Comparison of ENCODE assay signal across 22 cellular contexts in the genomic region with DNA sequence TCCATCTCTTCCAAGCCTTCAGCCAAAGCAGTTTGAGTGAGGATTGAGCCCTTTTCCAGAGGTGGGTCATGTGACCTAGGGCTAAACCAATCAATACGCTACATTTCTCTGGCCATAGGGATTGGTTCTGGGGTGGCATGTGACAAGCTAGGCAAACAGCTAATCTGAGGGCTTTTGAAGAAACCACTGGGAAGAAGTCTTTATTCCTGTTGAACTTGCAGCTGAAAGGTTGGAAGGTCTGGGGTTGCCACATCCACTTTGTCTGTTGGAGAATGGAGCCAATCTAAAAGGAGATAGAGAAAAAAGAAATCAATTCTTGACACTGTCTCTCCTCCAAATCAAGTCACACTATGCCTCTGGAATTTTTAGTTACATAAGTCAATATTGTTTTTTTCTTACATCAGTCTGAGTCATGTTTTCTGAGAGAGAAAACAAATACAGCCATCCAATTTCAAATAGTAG.
DNase-seq lines count a peak whose midpoint lies in the region; ATAC-seq and TF ChIP-seq lines count a peak whose summit lies in the region.
"Had no signal": no experiment of that assay in that cellular context is flagged by ENCODE, and none has a peak within 500 bp of the region (broad histone marks: within the 10 kb centered on the region; RNA-seq: fewer than 3 reads in every experiment).

No MANE protein-coding gene starts in this region.

- H4K20me1 ChIP-seq in IMR-90 (ENCODE audit: insufficient read depth, low read length), result no peaks in the 10 kb centered on the region

- no peak overlapping the region for H2BK15ac ChIP-seq in IMR-90 (ENCODE audit: low read depth, low read length)

- H2AK9ac ChIP-seq in IMR-90 (replicated peaks; ENCODE audit: low read depth, low read length, poor library complexity), result no peak overlapping the region

- intact Hi-C loops in IMR-90 (cut with micrococcal nuclease), result no loop called here
- intact Hi-C loops in CD4-positive, alpha-beta T cell (cut with DNase I, micrococcal nuclease), result no loop called here
- intact Hi-C loops in ascending aorta (cut with DNase I), result no loop called here

- H2AK5ac ChIP-seq in IMR-90 (ENCODE audit: low read depth, low read length), result peak overlapping the region; percentile 7; the same call in 1 of the 2 replicates

- H2BK20ac ChIP-seq in IMR-90 (ENCODE audit: low read depth, low read length), result peak overlapping the region; percentile 11; the same call in 1 of the 2 replicates

- H2BK120ac ChIP-seq in IMR-90 (ENCODE audit: low read depth, low read length), result peak overlapping the region; percentile 5; the same call in 1 of the 2 replicates

- H3K18ac ChIP-seq in IMR-90 (ENCODE audit: low read depth, low read length), result peak overlapping the region; percentile 9; the same call in 1 of the 2 replicates

- no peak overlapping the region for H3K27ac Mint-ChIP-seq in CD4-positive, alpha-beta T cell
- H3K27ac Mint-ChIP-seq: memory B cell; stimulated activated naive B cell treated with anti-CD40 and anti-IgM and Interleukin-4, amounts not matched to agents 10 μg/mL and 1 μg/mL and 100 μg/mL, for 72 hours had no signal

- H2BK5ac ChIP-seq in IMR-90 (ENCODE audit: low read depth, low read length, poor library complexity, severe bottlenecking), result no peak overlapping the region

- no peak for TF ChIP-seq RAD21 in IMR-90 (IDR thresholded peaks at IDR 0.05; ENCODE audit: low read length)

- no peak overlapping the region for H3K27ac ChIP-seq in IMR-90 (ENCODE audit: insufficient read depth, low read length)
- H3K27ac ChIP-seq in CD4-positive, alpha-beta T cell (ENCODE audit: low read depth, low read length), result no peak overlapping the region
- H3K27ac ChIP-seq in ascending aorta, result no peak overlapping the region
- H3K27ac ChIP-seq: coronary artery, SJCRH30, tibial nerve had no signal

- ATAC-seq in IMR-90 (ENCODE audit: low read depth), result no peak; the same call in 1 of the 2 replicates
- ATAC-seq in CD4-positive, alpha-beta T cell (ENCODE audit: poor library complexity), result no peak
- ATAC-seq: stimulated activated naive B cell treated with anti-CD40 and anti-IgM and Interleukin-4, amounts not matched to agents 10 μg/mL and 1 μg/mL and 100 μg/mL, for 72 hours had no signal

- no peak for TF ChIP-seq POLR2A in IMR-90 (IDR thresholded peaks at IDR 0.05; ENCODE audit: low read depth, low read length)

- H3K27me3 ChIP-seq in IMR-90 (ENCODE audit: control insufficient read depth, insufficient read depth, low read length) (no peaks in the 10 kb centered on the region), ascending aorta (no peaks in the 10 kb centered on the region)
- H3K27me3 ChIP-seq in CD4-positive, alpha-beta T cell (ENCODE audit: control insufficient read depth, insufficient read depth, low read length), result no peaks in the 10 kb centered on the region
- H3K27me3 ChIP-seq: SJCRH30, tibial nerve had no signal

- peak overlapping the region in 1 of 2 experiments; percentile 11; a peak in 1 of 4 replicates for H4K8ac ChIP-seq in IMR-90 (ENCODE audit: low read depth in 2 of 2, low read length in 2 of 2)

- no peak overlapping the region for H3K4me2 ChIP-seq in IMR-90 (ENCODE audit: low read depth, low read length)

- no peak overlapping the region for H3K9ac ChIP-seq in IMR-90 (ENCODE audit: low read depth, low read length)

- POLR2A ChIA-PET in IMR-90 (lab: Charles Lee; ENCODE audit: unreplicated experiment), result no interaction called here
- POLR2A ChIA-PET in CD4-positive, alpha-beta T cell (lab: Charles Lee), result no interaction called here

- in situ Hi-C loops in IMR-90 (cut with MboI; ENCODE audit: low sequenced_read_pairs), result no loop called here
- in situ Hi-C loops in astrocyte of the spinal cord (cut with HindIII; ENCODE audit: low sequenced_read_pairs), result no loop called here

- H3K4ac ChIP-seq in IMR-90 (ENCODE audit: low read depth, low read length), result 0 out of 2 replicates have a peak overlapping the region, but pooled peaks have one; percentile 24

- H3K4me1 Mint-ChIP-seq in CD4-positive, alpha-beta T cell (ENCODE audit: low read depth), result no peaks in the 10 kb centered on the region
- H3K4me1 Mint-ChIP-seq: CD4-positive, CD25-positive, alpha-beta regulatory T cell; memory B cell; stimulated activated naive B cell treated with anti-CD40 and anti-IgM and Interleukin-4, amounts not matched to agents 10 μg/mL and 1 μg/mL and 100 μg/mL, for 72 hours had no signal

- H3K9me1 ChIP-seq in IMR-90 (ENCODE audit: insufficient read depth, low read length), result no peaks in the 10 kb centered on the region

- dilution Hi-C loops in IMR-90 (cut with HindIII; ENCODE audit: low sequenced_read_pairs, unreplicated experiment), result no loop called here

- H3K56ac ChIP-seq in IMR-90 (ENCODE audit: extremely low read depth, insufficient read depth, low read length), result no peak overlapping the region

- H3K4me3 Mint-ChIP-seq in CD4-positive, alpha-beta T cell, result no peak overlapping the region
- H3K4me3 Mint-ChIP-seq: CD4-positive, CD25-positive, alpha-beta regulatory T cell; memory B cell; stimulated activated naive B cell treated with anti-CD40 and anti-IgM and Interleukin-4, amounts not matched to agents 10 μg/mL and 1 μg/mL and 100 μg/mL, for 72 hours had no signal

- H3K36me3 Mint-ChIP-seq in CD4-positive, alpha-beta T cell (ENCODE audit: low read depth), result no peaks in the 10 kb centered on the region
- H3K36me3 Mint-ChIP-seq: CD4-positive, CD25-positive, alpha-beta regulatory T cell; memory B cell; stimulated activated naive B cell treated with anti-CD40 and anti-IgM and Interleukin-4, amounts not matched to agents 10 μg/mL and 1 μg/mL and 100 μg/mL, for 72 hours had no signal

- no peak overlapping the region for H2AFZ ChIP-seq in IMR-90 (replicated peaks; ENCODE audit: low read length, poor library complexity)

- H3K4me3 ChIP-seq in IMR-90 (ENCODE audit: insufficient read depth, low read depth, low read length), result no peak overlapping the region
- H3K4me3 ChIP-seq in astrocyte of the spinal cord (ENCODE audit: low read depth, low read length), result no peak overlapping the region
- H3K4me3 ChIP-seq in ascending aorta, result no peak overlapping the region
- H3K4me3 ChIP-seq: coronary artery, SJCRH30, tibial nerve had no signal

- H3K9me3 ChIP-seq in IMR-90 (ENCODE audit: control insufficient read depth, insufficient read depth, low read length) (no peaks in the 10 kb centered on the region), ascending aorta (no peaks in the 10 kb centered on the region)
- no peaks in the 10 kb centered on the region for H3K9me3 ChIP-seq in CD4-positive, alpha-beta T cell (ENCODE audit: control insufficient read depth, low read length)
- H3K9me3 ChIP-seq: SJCRH30, tibial nerve had no signal

- H3K4me1 ChIP-seq in IMR-90 (ENCODE audit: control insufficient read depth, insufficient read depth, low read length), result peaks cover 5% of the 10 kb centered on the region
- no peaks in the 10 kb centered on the region for H3K4me1 ChIP-seq in ascending aorta
- H3K4me1 ChIP-seq: SJCRH30 had no signal

- no CpG with 5 or more reads among the region's 1 CpG for WGBS in IMR-90 (ENCODE audit: extremely low coverage in 2 of 2, insufficient read length in 1 of 2), 2 experiments

- H3K36me3 ChIP-seq in IMR-90 (ENCODE audit: control insufficient read depth, insufficient read depth, low read length), result no peaks in the 10 kb centered on the region
- no peaks in the 10 kb centered on the region for H3K36me3 ChIP-seq in ascending aorta
- H3K36me3 ChIP-seq: SJCRH30, tibial nerve had no signal

- CTCF ChIA-PET in IMR-90 (lab: Yijun Ruan, JAX), result interaction anchor here (1.2 kb wide), 1 partner anchor 10 kb away, joined by 3 read pairs; no protein-coding TSS in a partner anchor
- CTCF ChIA-PET in CD4-positive, alpha-beta T cell (lab: Charles Lee), result no interaction called here

- no peaks in the 10 kb centered on the region for H3K9me3 Mint-ChIP-seq in CD4-positive, alpha-beta T cell

- no peak overlapping the region; the same call in 1 of the 2 replicates for H4K5ac ChIP-seq in IMR-90 (ENCODE audit: low read depth, low read length)

- DNase-seq in A172 (ENCODE audit: low spot score), result peak; percentile 32
- peak; percentile 30 for DNase-seq in IMR-90
- DNase-seq in astrocyte of the spinal cord (ENCODE audit: low read depth, low spot score), result peak; percentile 43
- DNase-seq in kidney glomerular epithelial cell (lab: John Stamatoyannopoulos, UW), result peak; percentile 23
- DNase-seq in CD4-positive, alpha-beta T cell, result no peak
- no peak for DNase-seq in NCI-H82 (lab: John Stamatoyannopoulos, UW)
- DNase-seq in activated CD8-positive, alpha-beta memory T cell treated with anti-CD3 and anti-CD28 coated beads for 24 hours, result no peak
- DNase-seq in ascending aorta (ENCODE audit: low spot score in 2 of 2), result no peak
- DNase-seq: activated CD4-positive, alpha-beta T cell treated with anti-CD3 and anti-CD28 coated beads for 1 hour; activated effector memory CD4-positive, alpha-beta T cell treated with Interleukin-2 at 50 U/mL for 16 hours; amygdala; CD4-positive, CD25-positive, alpha-beta regulatory T cell; DND-41; NCI-H1694 treated with DMSO at 0.1 percent for 48 hours; NCI-H524; stimulated activated CD4-positive, alpha-beta T cell treated with anti-CD3 and anti-CD28 coated beads, Interleukin-15, amount 100 ng/mL, for 24 hours; stimulated activated naive B cell treated with anti-CD40 and anti-IgM and Interleukin-4, amounts not matched to agents 10 μg/mL and 1 μg/mL and 100 μg/mL, for 72 hours; T1000 had no signal

- TF ChIP-seq CTCF in IMR-90 (conservative IDR thresholded peaks at IDR 0.05; ENCODE audit: low read depth, low read length), result no peak
- TF ChIP-seq CTCF in astrocyte of the spinal cord (IDR thresholded peaks at IDR 0.05; ENCODE audit: low read depth, low read length), result no peak
- TF ChIP-seq CTCF in CD4-positive, alpha-beta T cell (IDR thresholded peaks at IDR 0.05), result no peak
- no peak for TF ChIP-seq CTCF in ascending aorta (IDR thresholded peaks at IDR 0.05)

- H3K27me3 Mint-ChIP-seq in CD4-positive, alpha-beta T cell, result no peaks in the 10 kb centered on the region
- H3K27me3 Mint-ChIP-seq: CD4-positive, CD25-positive, alpha-beta regulatory T cell; memory B cell; stimulated activated naive B cell treated with anti-CD40 and anti-IgM and Interleukin-4, amounts not matched to agents 10 μg/mL and 1 μg/mL and 100 μg/mL, for 72 hours had no signal

- BruUV-seq in IMR-90 (replicated peaks; lab: Mats Ljungman, UMichigan), result no TSS peak

- H3K79me1 ChIP-seq in IMR-90 (ENCODE audit: low read depth in 1 of 2, low read length in 2 of 2), result no peaks in the 10 kb centered on the region

- no peak overlapping the region for H3K14ac ChIP-seq in IMR-90 (replicated peaks; ENCODE audit: low read depth, low read length)

- no peak overlapping the region for H3K23ac ChIP-seq in IMR-90 (ENCODE audit: low read depth, low read length)

- no peak overlapping the region for H4K91ac ChIP-seq in IMR-90 (ENCODE audit: insufficient read depth, low read depth, low read length)

TF ChIP-seq in IMR-90, 13 proteins besides CTCF, POLR2A, EP300 and RAD21 (continues in another document):
- TF ChIP-seq, protein P1, sequence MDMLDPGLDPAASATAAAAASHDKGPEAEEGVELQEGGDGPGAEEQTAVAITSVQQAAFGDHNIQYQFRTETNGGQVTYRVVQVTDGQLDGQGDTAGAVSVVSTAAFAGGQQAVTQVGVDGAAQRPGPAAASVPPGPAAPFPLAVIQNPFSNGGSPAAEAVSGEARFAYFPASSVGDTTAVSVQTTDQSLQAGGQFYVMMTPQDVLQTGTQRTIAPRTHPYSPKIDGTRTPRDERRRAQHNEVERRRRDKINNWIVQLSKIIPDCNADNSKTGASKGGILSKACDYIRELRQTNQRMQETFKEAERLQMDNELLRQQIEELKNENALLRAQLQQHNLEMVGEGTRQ (IDR thresholded peaks at IDR 0.05; ENCODE audit: low read depth, low read length), result peak; percentile 60

Comparison
In these comparisons a context has a peak if more than half of its experiments do, and no peak if none do; other contexts are left out.
1. DNase-seq: peak in A172 (single experiment), IMR-90 (single experiment), astrocyte of the spinal cord (single experiment) and kidney glomerular epithelial cell (single experiment); none in CD4-positive, alpha-beta T cell (0 of 10), NCI-H82 (single experiment), activated CD8-positive, alpha-beta memory T cell treated with anti-CD3 and anti-CD28 coated beads for 24 hours (single experiment) and ascending aorta (0 of 2).